Comparison of ENCODE assay signal across 2 cellular contexts in the genomic region with DNA sequence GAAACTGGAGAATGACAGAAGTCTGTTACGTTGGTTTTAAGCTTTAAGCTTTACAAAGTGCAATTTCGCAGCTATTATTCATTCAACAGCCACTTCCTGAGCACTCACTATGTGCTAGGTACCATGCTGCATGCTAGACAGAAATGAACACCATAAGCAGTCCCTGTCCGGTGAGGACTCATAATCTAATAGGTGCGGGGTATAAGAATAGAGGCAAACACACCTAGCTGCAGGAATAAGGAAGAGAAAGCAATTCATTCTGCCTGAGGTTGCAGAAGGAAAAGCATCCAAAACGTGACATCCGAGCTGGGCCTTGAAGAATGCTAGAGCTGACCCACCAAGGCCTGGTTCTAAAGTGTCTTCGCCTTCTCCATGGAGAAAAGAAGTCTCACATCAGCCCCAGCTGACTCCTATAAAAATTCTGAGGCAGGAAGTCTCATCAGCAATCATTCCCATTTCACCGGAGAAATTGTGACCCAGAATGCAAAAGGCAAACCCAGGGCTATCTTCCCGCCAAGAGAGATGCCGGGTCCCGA.
TF ChIP-seq lines count a peak whose summit lies in the region.

No MANE protein-coding gene starts in this region.

TF ChIP-seq in SK-N-SH, 30 proteins besides CTCF, POLR2A, EP300 and RAD21 (continued from another document):
- no peak for TF ChIP-seq IRF3 (IDR thresholded peaks at IDR 0.05; ENCODE audit: low read depth, low read length)

TF ChIP-seq in SK-N-SH treated with all-trans-retinoic acid at 6 μM for 48 hours, 23 proteins besides CTCF, POLR2A, EP300 and RAD21 (continued from another document):
- TF ChIP-seq ZNF8 (CRISPR knock-in tag; IDR thresholded peaks at IDR 0.05) (no peak), TOX (CRISPR knock-in tag; IDR thresholded peaks at IDR 0.05; ENCODE audit: borderline replicate concordance) (no peak), ZNF70 (CRISPR knock-in tag; IDR thresholded peaks at IDR 0.05) (no peak), GLIS3 (CRISPR knock-in tag; IDR thresholded peaks at IDR 0.05) (no peak)
